ENCODE assay signal across 24 cellular contexts in genomic region chr2:136420346-136420745, GRCh38.
"Had no signal": no experiment of that assay in that cellular context is flagged by ENCODE, and none has a peak within 500 bp of the region (broad histone marks: within the 10 kb centered on the region; RNA-seq: fewer than 3 reads in every experiment).

No MANE protein-coding gene starts in this region.

- H3K27me3 ChIP-seq: testis, thyroid gland, upper lobe of left lung, uterus, vagina had no signal

- DNase-seq: stimulated activated CD4-positive, alpha-beta T cell treated with anti-CD3 and anti-CD28 coated beads, Interleukin-2, amount 100 ng/mL, for 48 hours; stimulated activated CD4-positive, alpha-beta T cell treated with anti-CD3 and anti-CD28 coated beads, Interleukin-4, amount 100 ng/mL, for 1 hour; stimulated activated CD4-positive, alpha-beta T cell treated with anti-CD3 and anti-CD28 coated beads, Interleukin-4, amount 100 ng/mL, for 24 hours; stimulated activated CD4-positive, alpha-beta T cell treated with anti-CD3 and anti-CD28 coated beads, Interleukin-4, amount 100 ng/mL, for 4 hours; stimulated activated CD8-positive, alpha-beta memory T cell treated with anti-CD3 and anti-CD28 coated beads, Interleukin-4, amount 100 ng/mL, for 48 hours; stimulated activated naive B cell treated with anti-CD40 and anti-IgM and Interleukin-4, amounts not matched to agents 10 μg/mL and 1 μg/mL and 100 μg/mL, for 72 hours; stimulated activated naive CD4-positive, alpha-beta T cell; stimulated activated naive CD4-positive, alpha-beta T cell treated with Interleukin-2 at 50 U/mL for 16 hours; stimulated activated naive CD8-positive, alpha-beta T cell treated with anti-CD3 and anti-CD28 coated beads, Interleukin-15, amount 100 ng/mL, for 72 hours; stimulated activated naive CD8-positive, alpha-beta T cell treated with anti-CD3 and anti-CD28 coated beads, Interleukin-15, Interleukin-2, amounts not matched to agents 100 U/mL and 50 U/mL, for 24 hours; stomach; substantia nigra; testis; thyroid gland; tibial artery; transverse colon; trophoblast cell; upper lobe of left lung; upper lobe of right lung; uterus had no signal

- H3K27ac ChIP-seq: stomach, suprapubic skin, testis, thoracic aorta, thyroid gland, tibial artery, tibial nerve, transverse colon, upper lobe of left lung, upper lobe of right lung, uterus, vagina had no signal

- H3K9me3 ChIP-seq: stomach, suprapubic skin, testis, thoracic aorta, thyroid gland, tibial artery, tibial nerve, transverse colon, upper lobe of left lung, upper lobe of right lung, uterus, vagina had no signal

- H3K4me1 ChIP-seq: suprapubic skin, testis, upper lobe of right lung, uterus had no signal

- H3K36me3 ChIP-seq: stomach, suprapubic skin, thoracic aorta, thyroid gland, tibial artery, tibial nerve, transverse colon, upper lobe of left lung, upper lobe of right lung, uterus, vagina had no signal

- H3K4me3 ChIP-seq: stomach, suprapubic skin, testis, thoracic aorta, thyroid gland, tibial artery, tibial nerve, transverse colon, upper lobe of left lung, upper lobe of right lung, uterus, vagina had no signal
